In the genomic region with DNA sequence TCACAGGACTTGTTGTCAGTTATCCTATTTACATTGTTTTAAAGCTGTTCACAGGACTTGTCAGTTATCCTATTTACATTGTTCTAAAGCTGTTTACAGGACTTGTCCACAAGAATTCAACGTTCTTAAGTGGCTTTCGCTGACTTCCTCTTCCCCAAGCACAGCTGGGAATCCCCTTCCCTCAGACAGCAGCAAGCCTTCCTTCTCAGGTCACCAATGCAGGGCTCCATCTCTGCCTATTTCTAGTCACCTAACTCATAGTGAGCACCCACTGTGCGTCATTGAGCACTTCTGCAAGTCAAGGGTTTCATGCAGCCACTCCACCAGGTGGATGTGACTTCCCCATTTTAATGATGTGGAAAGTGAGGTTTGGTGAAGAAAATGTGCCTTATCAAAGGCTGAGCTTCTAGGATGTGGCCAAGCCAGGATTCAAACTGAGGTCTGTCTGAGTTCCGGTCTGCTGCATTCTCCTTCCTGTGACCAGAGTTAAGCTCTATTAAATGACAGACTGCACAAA, we compare ENCODE assay signal across 12 cellular contexts.
A peak's percentile ranks its signal among the peaks of the same experiment; 100 is the strongest.
DNase-seq lines count a peak whose midpoint lies in the region; ATAC-seq and TF ChIP-seq lines count a peak whose summit lies in the region.
"Had no signal": no experiment of that assay in that cellular context is flagged by ENCODE, and none has a peak within 500 bp of the region (broad histone marks: within the 10 kb centered on the region; RNA-seq: fewer than 3 reads in every experiment).

No MANE protein-coding gene starts in this region.

- H3K36me3 ChIP-seq in lower lobe of right lung = no peaks in the 10 kb centered on the region
- H3K36me3 ChIP-seq: thoracic aorta had no signal

- no peak overlapping the region for H3K4me3 ChIP-seq in lower lobe of right lung
- H3K4me3 ChIP-seq: thoracic aorta had no signal

- POLR2A ChIA-PET in RWPE1 (lab: Yijun Ruan, JAX; ENCODE audit: low non-redundant PET) = no interaction called here

- CTCF ChIA-PET in RWPE1 (lab: Yijun Ruan, JAX) = no interaction called here

- intact Hi-C loops in lower lobe of right lung (cut with DNase I) = no loop called here

- H3K9me3 ChIP-seq in lower lobe of right lung = no peaks in the 10 kb centered on the region
- H3K9me3 ChIP-seq: thoracic aorta had no signal

- DNase-seq in lower lobe of right lung = no peak
- DNase-seq in RWPE1 (ENCODE audit: low spot score) = no peak
- DNase-seq in stimulated activated CD4-positive, alpha-beta T cell treated with anti-CD3 and anti-CD28 coated beads, Interleukin-12 subunit alpha, Interleukin-12 subunit beta, amount 100 ng/mL, for 4 hours = no peak
- no peak for DNase-seq in NCI-H1105 treated with DMSO at 0.1 percent for 48 hours (lab: John Stamatoyannopoulos, UW)
- DNase-seq: activated T-cell treated with anti-CD3 and anti-CD28 coated beads for 4 hours, erythroblast, NCI-H526 treated with DMSO at 0.1 percent for 48 hours had no signal

- ATAC-seq in GM18519 (IDR thresholded peaks at IDR 0.05; ENCODE audit: low FRiP score, unreplicated experiment) (peak; percentile 93), GM21786 (IDR thresholded peaks at IDR 0.05; ENCODE audit: unreplicated experiment) (peak; percentile 94), HG03521 (IDR thresholded peaks at IDR 0.05; ENCODE audit: unreplicated experiment) (peak; percentile 85), lower lobe of right lung (peak; percentile 62 to 64), esophagus mucosa (no peak)

- no peaks in the 10 kb centered on the region for H3K27me3 ChIP-seq in lower lobe of right lung (ENCODE audit: low read depth)

- TF ChIP-seq CTCF in lower lobe of right lung (IDR thresholded peaks at IDR 0.05) (no peak), RWPE1 (conservative IDR thresholded peaks at IDR 0.05; ENCODE audit: low read depth) (no peak)

- H3K4me1 ChIP-seq in lower lobe of right lung = no peaks in the 10 kb centered on the region

- H3K27ac ChIP-seq in lower lobe of right lung (no peak overlapping the region), RWPE1 (no peak overlapping the region)
- H3K27ac ChIP-seq: thoracic aorta had no signal
